Comparison of ENCODE assay signal across 8 cellular contexts in genomic region chr10:96831867-96832720, GRCh38. TPM values are rescaled to one million over a fixed set of nuclear protein-coding genes. Genes with fewer than 3 reads are reported as not detected.
DNase-seq lines count a peak whose midpoint lies in the region; ATAC-seq and TF ChIP-seq lines count a peak whose summit lies in the region.

TSS of gene LCOR (plus strand) at chr10:96832298. CDS start at chr10:96949058, 116,760 bp downstream.

- ATAC-seq in SK-N-SH treated with all-trans-retinoic acid at 6 μM for 48 hours (peak; percentile 65), omental fat pad (ENCODE audit: low FRiP score) (peak; percentile 94)

- H3K4me1 ChIP-seq in MM.1S (ENCODE audit: low read length) (peaks cover 27% of the 10 kb centered on the region), suprapubic skin (peaks cover 33% of the 10 kb centered on the region)

- DNase-seq in G401 (ENCODE audit: low spot score) (peak; percentile 75), H7 (peak; percentile 97), MM.1S (peak; percentile 88), globus pallidus (ENCODE audit: low spot score) (peak; percentile 89), omental fat pad (ENCODE audit: low spot score) (peak; percentile 53), suprapubic skin (ENCODE audit: low spot score in 2 of 2) (peak; percentile 89 to 91)
- DNase-seq in activated naive CD4-positive, alpha-beta T cell treated with anti-CD3 and anti-CD28 coated beads, Interleukin-2, amount 50 U/mL, for 16 hours = peak; percentile 84

- H3K9me3 ChIP-seq in MM.1S (replicated peaks; ENCODE audit: insufficient read depth, low read length) (no peaks in the 10 kb centered on the region), suprapubic skin (no peaks in the 10 kb centered on the region)

- peak within 1 kb of the TSS; percentile 89 for H3K4me2 ChIP-seq in MM.1S (ENCODE audit: low read depth, low read length)

- peak within 1 kb of the TSS; percentile 77 for H3K9ac ChIP-seq in MM.1S (ENCODE audit: low read length)

- H3K4me3 ChIP-seq in H7 (ENCODE audit: insufficient read depth, low read depth, low read length) (peak within 1 kb of the TSS; percentile 79), MM.1S (ENCODE audit: low read length) (peak within 1 kb of the TSS; percentile 78), suprapubic skin (peak within 1 kb of the TSS; percentile 93)

- H4K20me1 ChIP-seq in MM.1S (ENCODE audit: insufficient read depth, low read length) = peaks cover 17% of the 10 kb centered on the region

- peaks cover 20% of the 10 kb centered on the region for H3F3A ChIP-seq in MM.1S (ENCODE audit: insufficient read depth, low read length)

- peak; percentile 25 to 54 for TF ChIP-seq POLR2A in suprapubic skin (IDR thresholded peaks at IDR 0.05)

- H2AFZ ChIP-seq in MM.1S (ENCODE audit: low read length) = peak within 1 kb of the TSS; percentile 52

- TF ChIP-seq CTCF in MM.1S (IDR thresholded peaks at IDR 0.05; ENCODE audit: low read length) (no peak), omental fat pad (IDR thresholded peaks at IDR 0.05) (no peak), suprapubic skin (IDR thresholded peaks at IDR 0.05) (no peak)

- H3K27ac ChIP-seq in MM.1S (ENCODE audit: low read length) (peak within 1 kb of the TSS; percentile 68; the same call in 1 of the 2 replicates), suprapubic skin (peak within 1 kb of the TSS; percentile 94)

- no peak for TF ChIP-seq EP300 in suprapubic skin (IDR thresholded peaks at IDR 0.05)

- under 1% methylated on average over 23 of the region's 112 CpGs for WGBS in suprapubic skin

- peaks cover 9% of the 10 kb centered on the region; the same call in 1 of the 2 replicates for H3K27me3 ChIP-seq in H7 (ENCODE audit: control insufficient read depth, insufficient read depth, low read length)
- no peaks in the 10 kb centered on the region for H3K27me3 ChIP-seq in MM.1S (replicated peaks; ENCODE audit: insufficient read depth, low read length)
- no peaks in the 10 kb centered on the region for H3K27me3 ChIP-seq in suprapubic skin

- H3K36me3 ChIP-seq in H7 (replicated peaks; ENCODE audit: control insufficient read depth, insufficient read depth, low read length) (no peaks in the 10 kb centered on the region), MM.1S (replicated peaks; ENCODE audit: insufficient read depth, low read length) (no peaks in the 10 kb centered on the region), suprapubic skin (no peaks in the 10 kb centered on the region)

- H3K79me2 ChIP-seq in MM.1S (ENCODE audit: low read length) = peaks cover 43% of the 10 kb centered on the region

- in situ Hi-C loops in G401 (cut with HindIII; ENCODE audit: low sequenced_read_pairs) = no loop called here

- H3K9me2 ChIP-seq in MM.1S (replicated peaks; ENCODE audit: insufficient read depth, low read length) = no peaks in the 10 kb centered on the region

TF ChIP-seq in SK-N-SH treated with all-trans-retinoic acid at 6 μM for 48 hours, 23 proteins besides CTCF, POLR2A, EP300 and RAD21:
- no peak for TF ChIP-seq CREB5 (CRISPR knock-in tag; IDR thresholded peaks at IDR 0.05; ENCODE audit: low read depth)
- no peak for TF ChIP-seq ZNF70 (CRISPR knock-in tag; IDR thresholded peaks at IDR 0.05)
- no peak for TF ChIP-seq SNAI2 (CRISPR knock-in tag; IDR thresholded peaks at IDR 0.05)
- TF ChIP-seq OSR1 (CRISPR knock-in tag; IDR thresholded peaks at IDR 0.05) = no peak
- TF ChIP-seq, protein P1, sequence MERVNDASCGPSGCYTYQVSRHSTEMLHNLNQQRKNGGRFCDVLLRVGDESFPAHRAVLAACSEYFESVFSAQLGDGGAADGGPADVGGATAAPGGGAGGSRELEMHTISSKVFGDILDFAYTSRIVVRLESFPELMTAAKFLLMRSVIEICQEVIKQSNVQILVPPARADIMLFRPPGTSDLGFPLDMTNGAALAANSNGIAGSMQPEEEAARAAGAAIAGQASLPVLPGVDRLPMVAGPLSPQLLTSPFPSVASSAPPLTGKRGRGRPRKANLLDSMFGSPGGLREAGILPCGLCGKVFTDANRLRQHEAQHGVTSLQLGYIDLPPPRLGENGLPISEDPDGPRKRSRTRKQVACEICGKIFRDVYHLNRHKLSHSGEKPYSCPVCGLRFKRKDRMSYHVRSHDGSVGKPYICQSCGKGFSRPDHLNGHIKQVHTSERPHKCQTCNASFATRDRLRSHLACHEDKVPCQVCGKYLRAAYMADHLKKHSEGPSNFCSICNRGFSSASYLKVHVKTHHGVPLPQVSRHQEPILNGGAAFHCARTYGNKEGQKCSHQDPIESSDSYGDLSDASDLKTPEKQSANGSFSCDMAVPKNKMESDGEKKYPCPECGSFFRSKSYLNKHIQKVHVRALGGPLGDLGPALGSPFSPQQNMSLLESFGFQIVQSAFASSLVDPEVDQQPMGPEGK (CRISPR knock-in tag; IDR thresholded peaks at IDR 0.05; ENCODE audit: borderline replicate concordance) = 0 out of 2 replicates have a peak, but pooled peaks have one; percentile 46
- no peak for TF ChIP-seq ZC3H10 (CRISPR knock-in tag; IDR thresholded peaks at IDR 0.05)
- 0 out of 2 replicates have a peak, but pooled peaks have one; percentile 53 for TF ChIP-seq ZFP3 (CRISPR knock-in tag; IDR thresholded peaks at IDR 0.05)
- TF ChIP-seq TCF4 (CRISPR knock-in tag; IDR thresholded peaks at IDR 0.05; ENCODE audit: borderline replicate concordance) = no peak
- 0 out of 2 replicates have a peak, but pooled peaks have one; percentile 57 for TF ChIP-seq GLIS3 (CRISPR knock-in tag; IDR thresholded peaks at IDR 0.05)
- no peak for TF ChIP-seq PPARA (CRISPR knock-in tag; IDR thresholded peaks at IDR 0.05; ENCODE audit: borderline replicate concordance)
- TF ChIP-seq CSDC2 (CRISPR knock-in tag; IDR thresholded peaks at IDR 0.05) = no peak
- no peak for TF ChIP-seq ARNTL (CRISPR knock-in tag; IDR thresholded peaks at IDR 0.05; ENCODE audit: borderline replicate concordance, low read depth)

RNA-seq across cellular contexts. Expression of gene LCOR, which starts in this region (rescaled TPM):
- total RNA-seq in G401 (2014; rRNA removed; shearing (Covaris generic)) = 6.6 and 56.5 TPM in 2 replicates
- total RNA-seq in H7 (2014; rRNA removed; shearing (Covaris generic)) = 8.8 and 14.3 TPM in 2 replicates
- total RNA-seq in omental fat pad = 10 to 100 TPM; 19.1 to 82.0 (median 24.7) TPM
- total RNA-seq in suprapubic skin = 10 to 100 TPM; 13.0 to 36.8 (median 17.1) TPM

Comparison
In these comparisons a context has a peak if more than half of its experiments do, and no peak if none do; other contexts are left out.
1. Peak in every context shown above with its lines: DNase-seq, ATAC-seq, H3K4me3 ChIP-seq and H3K27ac ChIP-seq.